In genomic region chr16:85562102-85562786, GRCh38 we compare ENCODE assay signal across 13 cellular contexts. TPM values are rescaled to one million over a fixed set of nuclear protein-coding genes. Genes with fewer than 3 reads are reported as not detected.
DNase-seq lines count a peak whose midpoint lies in the region; ATAC-seq and TF ChIP-seq lines count a peak whose summit lies in the region.
"Had no signal": no experiment of that assay in that cellular context is flagged by ENCODE, and none has a peak within 500 bp of the region (broad histone marks: within the 10 kb centered on the region; RNA-seq: fewer than 3 reads in every experiment).

No MANE protein-coding gene starts in this region.

- no peak overlapping the region for H2BK5ac ChIP-seq in mesendoderm (ENCODE audit: low read length)

- H3K27me3 ChIP-seq in mesendoderm (ENCODE audit: insufficient read depth, low read length, poor library complexity): no peaks in the 10 kb centered on the region
- no peaks in the 10 kb centered on the region for H3K27me3 ChIP-seq in thyroid gland
- H3K27me3 ChIP-seq: SJSA1 had no signal

- no peaks in the 10 kb centered on the region for H3K9me3 ChIP-seq in thyroid gland
- H3K9me3 ChIP-seq: SJSA1 had no signal

- intact Hi-C loops in thyroid gland (cut with DNase I) (loop anchor here (5.0 kb wide), 1 partner anchor 50 kb away; the partner anchor contains the start of gene GSE1), posterior cingulate gyrus (cut with DNase I) (no loop called here)

- H2BK120ac ChIP-seq in mesendoderm (ENCODE audit: low read depth, low read length): no peak overlapping the region

- peak in 1 of 2 donors; percentile 72 for TF ChIP-seq POLR2A in thyroid gland (IDR thresholded peaks at IDR 0.05)

- no peaks in the 10 kb centered on the region for H3K27me3 Mint-ChIP-seq in activated naive CD8-positive, alpha-beta T cell treated with anti-CD3 and anti-CD28 coated beads for 36 hours
- no peaks in the 10 kb centered on the region for H3K27me3 Mint-ChIP-seq in activated naive CD8-positive, alpha-beta T cell treated with anti-CD3 and anti-CD28 coated beads, Interleukin-2, amount 50 U/mL, for 24 hours

- peak overlapping the region; percentile 45 for H2AK5ac ChIP-seq in mesendoderm (ENCODE audit: low read length)

- ATAC-seq in activated naive CD8-positive, alpha-beta T cell treated with anti-CD3 and anti-CD28 coated beads, Interleukin-2, amount 50 U/mL, for 24 hours: no peak
- no peak for ATAC-seq in GM21423 (IDR thresholded peaks at IDR 0.05; ENCODE audit: unreplicated experiment)

- CTCF ChIA-PET in RWPE1 (lab: Yijun Ruan, JAX): interaction anchor here (0.7 to 1.4 kb wide), 3 partner anchors 10 to 695 kb away, joined by 4 to 6 read pairs (median 5); no protein-coding TSS in a partner anchor

- no peak for DNase-seq in activated naive CD8-positive, alpha-beta T cell treated with anti-CD3 and anti-CD28 coated beads for 36 hours
- DNase-seq in activated naive CD8-positive, alpha-beta T cell treated with anti-CD3 and anti-CD28 coated beads, Interleukin-2, amount 50 U/mL, for 24 hours: no peak
- DNase-seq in RWPE1 (ENCODE audit: low spot score): no peak
- DNase-seq in mesendoderm: peak; percentile 84
- peak; percentile 84 to 86 for DNase-seq in thyroid gland
- DNase-seq in posterior cingulate gyrus: no peak
- no peak for DNase-seq in HPDE6-E6E7 (ENCODE audit: extremely low spot score)
- DNase-seq: activated T-cell treated with anti-CD3 and anti-CD28 coated beads, Interleukin-2, amount 50 U/mL, for 1 hour; head of caudate nucleus; MM.1S; NCI-H526 treated with DMSO at 0.1 percent for 48 hours had no signal

- POLR2A ChIA-PET in RWPE1 (lab: Yijun Ruan, JAX; ENCODE audit: low non-redundant PET): no interaction called here

- H3K79me1 ChIP-seq in mesendoderm (ENCODE audit: low read length): peaks cover 38% of the 10 kb centered on the region

- peak overlapping the region; percentile 12 for H3K4me3 Mint-ChIP-seq in activated naive CD8-positive, alpha-beta T cell treated with anti-CD3 and anti-CD28 coated beads for 36 hours
- no peak overlapping the region for H3K4me3 Mint-ChIP-seq in activated naive CD8-positive, alpha-beta T cell treated with anti-CD3 and anti-CD28 coated beads, Interleukin-2, amount 50 U/mL, for 24 hours

- peaks cover 66% of the 10 kb centered on the region for H3K79me2 ChIP-seq in mesendoderm (ENCODE audit: control insufficient read depth, insufficient read depth, low read length)

- H3K27ac ChIP-seq in RWPE1 (peak overlapping the region; percentile 44), mesendoderm (ENCODE audit: low read depth, low read length) (peak overlapping the region; percentile 22), thyroid gland (peak overlapping the region; percentile 92 to 95 (median 94))
- H3K27ac ChIP-seq: SJSA1 had no signal

- no peak overlapping the region for H4K8ac ChIP-seq in mesendoderm (ENCODE audit: low read depth, low read length)

- peak overlapping the region; percentile 89 for H3K23ac ChIP-seq in mesendoderm (ENCODE audit: low read length)

- peaks cover 6% of the 10 kb centered on the region for H3K36me3 Mint-ChIP-seq in activated naive CD8-positive, alpha-beta T cell treated with anti-CD3 and anti-CD28 coated beads for 36 hours
- H3K36me3 Mint-ChIP-seq in activated naive CD8-positive, alpha-beta T cell treated with anti-CD3 and anti-CD28 coated beads, Interleukin-2, amount 50 U/mL, for 24 hours (ENCODE audit: low read depth): no peaks in the 10 kb centered on the region

- no peak overlapping the region for H3K4me2 ChIP-seq in mesendoderm (ENCODE audit: low read length)

- TF ChIP-seq CTCF in RWPE1 (conservative IDR thresholded peaks at IDR 0.05; ENCODE audit: low read depth) (no peak), thyroid gland (IDR thresholded peaks at IDR 0.05) (no peak)

- no CpG with 5 or more reads among the region's 19 CpGs for WGBS in mesendoderm (ENCODE audit: extremely low coverage, insufficient coverage, low lambda C conversion rate)
- 46 to 47% methylated on average over 19 of the region's 19 CpGs for WGBS in thyroid gland, 2 donors

- H4K5ac ChIP-seq in mesendoderm (ENCODE audit: low read length): no peak overlapping the region

- peak overlapping the region; percentile 78 for H3K56ac ChIP-seq in mesendoderm (ENCODE audit: low read length)

- H3K4me1 Mint-ChIP-seq in activated naive CD8-positive, alpha-beta T cell treated with anti-CD3 and anti-CD28 coated beads for 36 hours: peaks cover 45% of the 10 kb centered on the region
- H3K4me1 Mint-ChIP-seq in activated naive CD8-positive, alpha-beta T cell treated with anti-CD3 and anti-CD28 coated beads, Interleukin-2, amount 50 U/mL, for 24 hours: peaks cover 55% of the 10 kb centered on the region

- no peaks in the 10 kb centered on the region for H3K36me3 ChIP-seq in mesendoderm (ENCODE audit: control insufficient read depth, insufficient read depth, low read length)
- H3K36me3 ChIP-seq in thyroid gland: no peaks in the 10 kb centered on the region
- H3K36me3 ChIP-seq: SJSA1 had no signal

- H3K4me1 ChIP-seq in mesendoderm (ENCODE audit: control insufficient read depth, low read depth, low read length): peaks cover 33% of the 10 kb centered on the region
- peaks cover 63 to 78% of the 10 kb centered on the region in 2 donors for H3K4me1 ChIP-seq in thyroid gland

- H3K9me3 Mint-ChIP-seq in activated naive CD8-positive, alpha-beta T cell treated with anti-CD3 and anti-CD28 coated beads for 36 hours: no peaks in the 10 kb centered on the region
- no peaks in the 10 kb centered on the region for H3K9me3 Mint-ChIP-seq in activated naive CD8-positive, alpha-beta T cell treated with anti-CD3 and anti-CD28 coated beads, Interleukin-2, amount 50 U/mL, for 24 hours

- H3K9ac ChIP-seq in mesendoderm (ENCODE audit: low read length): peak overlapping the region; percentile 49

- no peak overlapping the region for H3K18ac ChIP-seq in mesendoderm (ENCODE audit: low read length)

- no peak overlapping the region for H3K4me3 ChIP-seq in mesendoderm (ENCODE audit: low read length)
- H3K4me3 ChIP-seq in thyroid gland (replicated peaks in 1 of 3): no peak overlapping the region
- H3K4me3 ChIP-seq: SJSA1 had no signal

- H3K4ac ChIP-seq in mesendoderm (ENCODE audit: low read depth, low read length): no peak overlapping the region

- no peak overlapping the region for H3K27ac Mint-ChIP-seq in activated naive CD8-positive, alpha-beta T cell treated with anti-CD3 and anti-CD28 coated beads for 36 hours
- no peak overlapping the region for H3K27ac Mint-ChIP-seq in activated naive CD8-positive, alpha-beta T cell treated with anti-CD3 and anti-CD28 coated beads, Interleukin-2, amount 50 U/mL, for 24 hours

- H2BK15ac ChIP-seq in mesendoderm (replicated peaks; ENCODE audit: low read depth): no peak overlapping the region

RNA-seq across cellular contexts. Expression of gene GSE1, which starts 50.9 kb away (rescaled TPM):
- 10 to 100 TPM; 25.1 to 27.6 TPM for total RNA-seq in activated naive CD8-positive, alpha-beta T cell treated with anti-CD3 and anti-CD28 coated beads for 36 hours
- polyA plus RNA-seq in mesendoderm (2013, experiment 1 of 2): 16.7 TPM
- polyA plus RNA-seq in mesendoderm (2013, experiment 2 of 2): 17.3 TPM
- 100 to 1,000 TPM in 1 of 4 donors, 10 to 100 TPM in 3; 54.2 to 155 (median 71.9) TPM for total RNA-seq in thyroid gland

Comparison
In these comparisons a context has a peak if more than half of its experiments do, and no peak if none do; other contexts are left out.
1. DNase-seq: peak in mesendoderm (single experiment) and thyroid gland (2 of 2); none in activated naive CD8-positive, alpha-beta T cell treated with anti-CD3 and anti-CD28 coated beads for 36 hours (single experiment), activated naive CD8-positive, alpha-beta T cell treated with anti-CD3 and anti-CD28 coated beads, Interleukin-2, amount 50 U/mL, for 24 hours (single experiment), RWPE1 (single experiment), posterior cingulate gyrus (0 of 10) and HPDE6-E6E7 (single experiment).
2. H3K27ac ChIP-seq: peak in every context shown above with its lines; median percentile 94 in thyroid gland; 44 in RWPE1; 22 in mesendoderm.